9 cellular contexts compared by ENCODE assay signal in the genomic region with DNA sequence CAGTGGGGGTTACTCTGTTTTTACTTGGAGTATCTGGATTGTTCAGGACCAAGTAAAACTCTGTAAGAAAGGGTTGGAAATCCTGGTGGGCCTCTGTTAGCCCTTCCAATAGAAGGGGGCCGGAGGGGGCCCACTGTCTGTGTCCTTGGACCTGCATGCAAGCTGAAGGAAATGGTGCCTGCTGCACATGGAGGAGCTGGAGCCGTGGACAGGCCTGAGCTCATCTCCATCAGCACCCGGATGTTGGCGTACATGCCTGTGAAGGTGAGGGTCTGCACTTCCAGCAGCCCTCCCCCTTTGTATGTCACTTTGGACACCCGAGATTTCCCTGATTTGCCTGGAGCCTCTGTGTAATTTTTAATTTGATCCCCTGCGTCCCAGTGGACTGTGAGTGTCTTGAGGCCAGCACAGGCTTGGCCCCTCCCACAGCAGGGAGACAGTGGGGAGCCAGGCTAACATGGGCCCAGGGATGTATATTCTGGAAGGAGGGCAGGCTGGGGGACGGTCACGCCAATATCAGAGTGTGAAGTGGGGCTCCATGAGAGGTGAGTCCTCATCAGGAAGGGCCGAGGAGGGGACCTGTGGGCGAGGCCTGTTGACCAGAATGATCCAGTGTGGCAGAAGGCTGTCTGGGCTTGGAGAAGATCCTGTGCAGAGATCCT. TPM values are rescaled to one million over a fixed set of nuclear protein-coding genes. Genes with fewer than 3 reads are reported as not detected.
DNase-seq lines count a peak whose midpoint lies in the region; ATAC-seq and TF ChIP-seq lines count a peak whose summit lies in the region.
"Had no signal": no experiment of that assay in that cellular context is flagged by ENCODE, and none has a peak within 500 bp of the region (broad histone marks: within the 10 kb centered on the region; RNA-seq: fewer than 3 reads in every experiment).

No MANE protein-coding gene starts in this region.

- intact Hi-C loops in CD8-positive, alpha-beta T cell (cut with DNase I, micrococcal nuclease), result no loop called here
- intact Hi-C loops in Panc1 (cut with micrococcal nuclease; ENCODE audit: unreplicated experiment) (no loop called here), psoas muscle (cut with DNase I) (no loop called here), spleen (cut with DNase I; ENCODE audit: low total_unique reads) (no loop called here)

- peak overlapping the region; percentile 74 for H3K27ac Mint-ChIP-seq in CD8-positive, alpha-beta T cell
- H3K27ac Mint-ChIP-seq in chondrocyte (ENCODE audit: unreplicated experiment), result peak overlapping the region; percentile 98

- POLR2A ChIA-PET in CD8-positive, alpha-beta T cell (lab: Charles Lee), result interaction anchor here (1.0 kb wide), 1 partner anchor 10 kb away, joined by 3 read pairs; no protein-coding TSS in a partner anchor
- POLR2A ChIA-PET in Panc1 (lab: Charles Lee), result no interaction called here

- in situ Hi-C loops in Panc1 (cut with HindIII; ENCODE audit: low pct_unique_long_range_greater_than_20kb, low sequenced_read_pairs), result no loop called here

- ATAC-seq in CD8-positive, alpha-beta T cell, result no peak
- ATAC-seq in Panc1 (peak; percentile 68), psoas muscle (peak; percentile 7 to 22 (median 12))

- BruUV-seq in Panc1 (replicated peaks; lab: Mats Ljungman, UMichigan), result no TSS peak

- no peak overlapping the region for H3K27ac ChIP-seq in CD8-positive, alpha-beta T cell (ENCODE audit: low read depth, low read length)
- H3K27ac ChIP-seq in Panc1 (ENCODE audit: low read length) (peak overlapping the region; percentile 82), psoas muscle (peak overlapping the region; percentile 87), spleen (no peak overlapping the region)

- H3K9me3 ChIP-seq in CD8-positive, alpha-beta T cell (ENCODE audit: low read length), result no peaks in the 10 kb centered on the region
- H3K9me3 ChIP-seq in Panc1 (ENCODE audit: control insufficient read depth, insufficient read depth, low read depth, low read length), result no peaks in the 10 kb centered on the region
- no peaks in the 10 kb centered on the region for H3K9me3 ChIP-seq in psoas muscle
- peaks cover 0 to 10% (median 3%) of the 10 kb centered on the region in 8 donors for H3K9me3 ChIP-seq in spleen
- H3K9me3 ChIP-seq: pancreas had no signal

- peaks cover 74% of the 10 kb centered on the region for H3K4me1 Mint-ChIP-seq in CD8-positive, alpha-beta T cell (ENCODE audit: low read depth)
- H3K4me1 Mint-ChIP-seq in chondrocyte (ENCODE audit: low read depth), result peaks cover 98% of the 10 kb centered on the region

- no peaks in the 10 kb centered on the region for H3K27me3 Mint-ChIP-seq in CD8-positive, alpha-beta T cell (ENCODE audit: low read depth)
- H3K27me3 Mint-ChIP-seq in chondrocyte (ENCODE audit: low read depth), result no peaks in the 10 kb centered on the region

- no peaks in the 10 kb centered on the region for H3K27me3 ChIP-seq in CD8-positive, alpha-beta T cell (ENCODE audit: insufficient read depth, low read length)
- H3K27me3 ChIP-seq in Panc1 (ENCODE audit: control insufficient read depth, insufficient read depth, low read length) (no peaks in the 10 kb centered on the region), psoas muscle (ENCODE audit: insufficient read depth in 3 of 3, low read length in 2 of 3) (no peaks in the 10 kb centered on the region), spleen (replicated peaks in 1 of 7) (no peaks in the 10 kb centered on the region)
- H3K27me3 ChIP-seq: pancreas had no signal

- DNase-seq in CD8-positive, alpha-beta T cell, result no peak
- DNase-seq in Panc1 (ENCODE audit: low read depth, low spot score) (no peak), chondrocyte (ENCODE audit: low spot score) (no peak), psoas muscle (no peak), amniotic stem cell (lab: John Stamatoyannopoulos, UW) (no peak), spleen (no peak), NCI-H2196 (lab: John Stamatoyannopoulos, UW; ENCODE audit: unreplicated experiment) (no peak), hippocampal formation (lab: John Stamatoyannopoulos, UW) (no peak)

- peaks cover 4% of the 10 kb centered on the region for H3K9me3 Mint-ChIP-seq in CD8-positive, alpha-beta T cell
- H3K9me3 Mint-ChIP-seq in chondrocyte (ENCODE audit: low read depth), result peaks cover 5% of the 10 kb centered on the region

- WGBS in psoas muscle, 3 donors, result 69 to 80% (median 73%) methylated on average over 10 of the region's 10 CpGs
- WGBS in spleen, 5 donors, result 92 to 95% (median 92%) methylated on average over 10 of the region's 10 CpGs

- TF ChIP-seq POLR2A in spleen (IDR thresholded peaks at IDR 0.05), result no peak

- CTCF ChIA-PET in CD8-positive, alpha-beta T cell (lab: Charles Lee), result interaction anchor here (0.7 kb wide), 1 partner anchor 970 kb away, joined by 3 read pairs; no protein-coding TSS in a partner anchor
- CTCF ChIA-PET in Panc1 (lab: Charles Lee), result no interaction called here

- no peak overlapping the region for H3K4me3 ChIP-seq in CD8-positive, alpha-beta T cell (ENCODE audit: low read depth, low read length)
- peak overlapping the region in 1 of 2 experiments; percentile 29; a peak in 3 of 4 replicates for H3K4me3 ChIP-seq in Panc1 (ENCODE audit: low read depth in 2 of 2, low read length in 2 of 2)
- no peak overlapping the region for H3K4me3 ChIP-seq in psoas muscle
- no peak overlapping the region for H3K4me3 ChIP-seq in spleen
- H3K4me3 ChIP-seq: pancreas had no signal

- H3K4me3 Mint-ChIP-seq in CD8-positive, alpha-beta T cell, result peak overlapping the region; percentile 18
- H3K4me3 Mint-ChIP-seq in chondrocyte (ENCODE audit: unreplicated experiment), result peak overlapping the region; percentile 5

- no peak for TF ChIP-seq CTCF in CD8-positive, alpha-beta T cell (IDR thresholded peaks at IDR 0.05)
- TF ChIP-seq CTCF in Panc1 (IDR thresholded peaks at IDR 0.05) (no peak), chondrocyte (IDR thresholded peaks at IDR 0.05) (no peak), psoas muscle (IDR thresholded peaks at IDR 0.05) (no peak), spleen (IDR thresholded peaks at IDR 0.05 in 8 of 11, conservative IDR thresholded peaks at IDR 0.05 in 3 of 11) (no peak)

- no peaks in the 10 kb centered on the region for H3K36me3 ChIP-seq in CD8-positive, alpha-beta T cell (ENCODE audit: insufficient read depth, low read length)
- H3K36me3 ChIP-seq in Panc1 (ENCODE audit: control insufficient read depth, insufficient read depth, low read length) (no peaks in the 10 kb centered on the region), psoas muscle (ENCODE audit: insufficient read depth in 1 of 2, low read depth in 1 of 2) (no peaks in the 10 kb centered on the region), spleen (peaks cover 0 to 8% (median 0%) of the 10 kb centered on the region in 6 donors)
- H3K36me3 ChIP-seq: pancreas had no signal

- peaks cover 3% of the 10 kb centered on the region for H3K36me3 Mint-ChIP-seq in CD8-positive, alpha-beta T cell
- H3K36me3 Mint-ChIP-seq in chondrocyte (ENCODE audit: low read depth), result peaks cover 7% of the 10 kb centered on the region

- H3K4me1 ChIP-seq in CD8-positive, alpha-beta T cell (ENCODE audit: insufficient read depth, low read length), result peaks cover 11% of the 10 kb centered on the region
- H3K4me1 ChIP-seq in Panc1 (ENCODE audit: control insufficient read depth, insufficient read depth, low read length) (peaks cover 45% of the 10 kb centered on the region), psoas muscle (peaks cover 76% of the 10 kb centered on the region), spleen (peaks cover 8 to 45% (median 22%) of the 10 kb centered on the region in 6 donors)

RNA-seq across cellular contexts. Expression of a gene that starts 16.8 kb away (rescaled TPM):
- 10 to 100 TPM; 13.6 to 15.4 TPM for total RNA-seq in CD8-positive, alpha-beta T cell
- total RNA-seq in Panc1 (2021; ENCODE audit: unreplicated experiment) (152 TPM), chondrocyte (210 to 276 TPM (median 223 TPM) in 3 replicates), psoas muscle (10 to 100 TPM; 49.4 to 88.7 (median 79.6) TPM), spleen (10 to 100 TPM; 31.0 to 44.8 (median 40.7) TPM)
- polyA plus RNA-seq in Panc1 (2012; ENCODE audit: insufficient read length), result 129 TPM
- polyA plus RNA-seq in psoas muscle (10 to 100 TPM; 43.7 to 77.0 (median 63.8) TPM), spleen (10 to 100 TPM in 2 of 3 donors, 1 to 10 TPM in 1; 7.9 to 13.3 (median 11.4) TPM)

Comparison
In these comparisons a context has a peak if more than half of its experiments do, and no peak if none do; other contexts are left out.
1. H3K27ac ChIP-seq: peak in Panc1 (single experiment) and psoas muscle (single experiment); none in CD8-positive, alpha-beta T cell (single experiment) and spleen (0 of 8).